Comparison of ENCODE assay signal across 15 cellular contexts in genomic region chr21:39316062-39316461, GRCh38. TPM values are rescaled to one million over a fixed set of nuclear protein-coding genes. Genes with fewer than 3 reads are reported as not detected.
DNase-seq lines count a peak whose midpoint lies in the region; ATAC-seq and TF ChIP-seq lines count a peak whose summit lies in the region.
"Had no signal": no experiment of that assay in that cellular context is flagged by ENCODE, and none has a peak within 500 bp of the region (broad histone marks: within the 10 kb centered on the region; RNA-seq: fewer than 3 reads in every experiment).

No MANE protein-coding gene starts in this region.

- peaks cover 17% of the 10 kb centered on the region for H3K4me1 ChIP-seq in mucosa of descending colon (ENCODE audit: low read depth)

- H3K27ac Mint-ChIP-seq in activated naive CD4-positive, alpha-beta T cell treated with anti-CD3 and anti-CD28 coated beads, Interleukin-2, amount 50 U/mL, for 72 hours = peak overlapping the region in 1 of 2 donors; percentile 6
- H3K27ac Mint-ChIP-seq in activated naive CD4-positive, alpha-beta T cell treated with anti-CD3 and anti-CD28 coated beads, Interleukin-2, amount 10 ng/mL, durations not matched to agents 7 days and 5 days = no peak overlapping the region
- peak overlapping the region; percentile 5 for H3K27ac Mint-ChIP-seq in dendritic cell treated with granulocyte-macrophage colony-stimulating factor and Interleukin-4, amounts not matched to agents 40 ng/mL and 50 ng/mL, for 4 days
- peak overlapping the region; percentile 10 for H3K27ac Mint-ChIP-seq in stimulated activated memory B cell treated with anti-CD40 and anti-IgM and Interleukin-4, amounts not matched to agents 10 μg/mL and 1 μg/mL and 100 μg/mL, for 72 hours

- peak in 1 of 2 donors; percentile 7 for DNase-seq in activated naive CD4-positive, alpha-beta T cell treated with anti-CD3 and anti-CD28 coated beads, Interleukin-2, amount 50 U/mL, for 72 hours (ENCODE audit: low spot score in 2 of 2)
- DNase-seq in activated naive CD4-positive, alpha-beta T cell treated with anti-CD3 and anti-CD28 coated beads, Interleukin-2, amount 10 ng/mL, durations not matched to agents 7 days and 5 days = no peak
- DNase-seq in NCI-H226 (peak; percentile 36), hepatic stellate cell (ENCODE audit: low spot score) (no peak), mucosa of descending colon (no peak)
- DNase-seq: AML-193; anterior cingulate cortex; effector CD4-positive, alpha-beta T cell; head of caudate nucleus; left ventricle myocardium superior; ovary; stimulated activated CD4-positive, alpha-beta T cell treated with anti-CD3 and anti-CD28 coated beads, Interleukin-15, amount 100 ng/mL, for 24 hours had no signal

- H3K4me3 ChIP-seq in mucosa of descending colon = no peak overlapping the region
- H3K4me3 ChIP-seq: ovary had no signal

- H3K9me3 ChIP-seq in mucosa of descending colon = no peaks in the 10 kb centered on the region
- H3K9me3 ChIP-seq: ovary had no signal

- no peak for TF ChIP-seq CTCF in mucosa of descending colon (IDR thresholded peaks at IDR 0.05)

- CTCF ChIA-PET in activated naive CD4-positive, alpha-beta T cell treated with anti-CD3 and anti-CD28 coated beads, Interleukin-2, amount 10 ng/mL, durations not matched to agents 7 days and 5 days (lab: Charles Lee) = interaction anchor here (0.8 to 1.3 kb wide), 2 partner anchors 33 to 75 kb away, joined by 3 to 6 read pairs; partner anchors contain the start of gene HMGN1

- H3K36me3 ChIP-seq in mucosa of descending colon (ENCODE audit: low read depth) = no peaks in the 10 kb centered on the region
- H3K36me3 ChIP-seq: ovary had no signal

- H3K36me3 Mint-ChIP-seq in activated naive CD4-positive, alpha-beta T cell treated with anti-CD3 and anti-CD28 coated beads, Interleukin-2, amount 50 U/mL, for 72 hours = peaks cover 7 to 14% of the 10 kb centered on the region in 2 donors
- peaks cover 10% of the 10 kb centered on the region for H3K36me3 Mint-ChIP-seq in activated naive CD4-positive, alpha-beta T cell treated with anti-CD3 and anti-CD28 coated beads, Interleukin-2, amount 10 ng/mL, durations not matched to agents 7 days and 5 days
- H3K36me3 Mint-ChIP-seq in dendritic cell treated with granulocyte-macrophage colony-stimulating factor and Interleukin-4, amounts not matched to agents 40 ng/mL and 50 ng/mL, for 4 days (ENCODE audit: low read depth) = peaks cover 28% of the 10 kb centered on the region
- H3K36me3 Mint-ChIP-seq in stimulated activated memory B cell treated with anti-CD40 and anti-IgM and Interleukin-4, amounts not matched to agents 10 μg/mL and 1 μg/mL and 100 μg/mL, for 72 hours = peaks cover 11% of the 10 kb centered on the region

- intact Hi-C loops in dendritic cell treated with granulocyte-macrophage colony-stimulating factor and Interleukin-4, amounts not matched to agents 40 ng/mL and 50 ng/mL, for 4 days (cut with micrococcal nuclease) = loop anchor here (10.0 kb wide), 1 partner anchor 129 kb away; the partner anchor contains the start of gene LCA5L
- intact Hi-C loops in mucosa of descending colon (cut with DNase I, micrococcal nuclease) = no loop called here

- H3K4me1 Mint-ChIP-seq in activated naive CD4-positive, alpha-beta T cell treated with anti-CD3 and anti-CD28 coated beads, Interleukin-2, amount 10 ng/mL, durations not matched to agents 7 days and 5 days = peaks cover 28% of the 10 kb centered on the region
- H3K4me1 Mint-ChIP-seq in dendritic cell treated with granulocyte-macrophage colony-stimulating factor and Interleukin-4, amounts not matched to agents 40 ng/mL and 50 ng/mL, for 4 days (ENCODE audit: low read depth) = peaks cover 57% of the 10 kb centered on the region
- H3K4me1 Mint-ChIP-seq in stimulated activated memory B cell treated with anti-CD40 and anti-IgM and Interleukin-4, amounts not matched to agents 10 μg/mL and 1 μg/mL and 100 μg/mL, for 72 hours = peaks cover 59% of the 10 kb centered on the region

- no peak overlapping the region for H3K4me3 Mint-ChIP-seq in activated naive CD4-positive, alpha-beta T cell treated with anti-CD3 and anti-CD28 coated beads, Interleukin-2, amount 10 ng/mL, durations not matched to agents 7 days and 5 days
- H3K4me3 Mint-ChIP-seq in dendritic cell treated with granulocyte-macrophage colony-stimulating factor and Interleukin-4, amounts not matched to agents 40 ng/mL and 50 ng/mL, for 4 days = no peak overlapping the region
- H3K4me3 Mint-ChIP-seq in stimulated activated memory B cell treated with anti-CD40 and anti-IgM and Interleukin-4, amounts not matched to agents 10 μg/mL and 1 μg/mL and 100 μg/mL, for 72 hours = no peak overlapping the region

- ATAC-seq in activated naive CD4-positive, alpha-beta T cell treated with anti-CD3 and anti-CD28 coated beads, Interleukin-2, amount 50 U/mL, for 72 hours = peak; percentile 32 to 50
- ATAC-seq in stimulated activated memory B cell treated with anti-CD40 and anti-IgM and Interleukin-4, amounts not matched to agents 10 μg/mL and 1 μg/mL and 100 μg/mL, for 72 hours = no peak
- ATAC-seq in GM18498 (IDR thresholded peaks at IDR 0.05; ENCODE audit: unreplicated experiment) (no peak), mucosa of descending colon (no peak)
- ATAC-seq: left ventricle myocardium superior had no signal

- no peaks in the 10 kb centered on the region for H3K9me3 Mint-ChIP-seq in activated naive CD4-positive, alpha-beta T cell treated with anti-CD3 and anti-CD28 coated beads, Interleukin-2, amount 50 U/mL, for 72 hours
- H3K9me3 Mint-ChIP-seq in activated naive CD4-positive, alpha-beta T cell treated with anti-CD3 and anti-CD28 coated beads, Interleukin-2, amount 10 ng/mL, durations not matched to agents 7 days and 5 days = no peaks in the 10 kb centered on the region
- no peaks in the 10 kb centered on the region for H3K9me3 Mint-ChIP-seq in dendritic cell treated with granulocyte-macrophage colony-stimulating factor and Interleukin-4, amounts not matched to agents 40 ng/mL and 50 ng/mL, for 4 days
- no peaks in the 10 kb centered on the region for H3K9me3 Mint-ChIP-seq in stimulated activated memory B cell treated with anti-CD40 and anti-IgM and Interleukin-4, amounts not matched to agents 10 μg/mL and 1 μg/mL and 100 μg/mL, for 72 hours

- peaks cover 13% of the 10 kb centered on the region for H3K27me3 Mint-ChIP-seq in activated naive CD4-positive, alpha-beta T cell treated with anti-CD3 and anti-CD28 coated beads, Interleukin-2, amount 10 ng/mL, durations not matched to agents 7 days and 5 days
- H3K27me3 Mint-ChIP-seq in dendritic cell treated with granulocyte-macrophage colony-stimulating factor and Interleukin-4, amounts not matched to agents 40 ng/mL and 50 ng/mL, for 4 days = no peaks in the 10 kb centered on the region
- no peaks in the 10 kb centered on the region for H3K27me3 Mint-ChIP-seq in stimulated activated memory B cell treated with anti-CD40 and anti-IgM and Interleukin-4, amounts not matched to agents 10 μg/mL and 1 μg/mL and 100 μg/mL, for 72 hours

RNA-seq across cellular contexts. Expression of gene BRWD1, which starts 2.6 kb away (rescaled TPM):
- 10 to 100 TPM; 29.3 to 46.7 TPM for total RNA-seq in activated naive CD4-positive, alpha-beta T cell treated with anti-CD3 and anti-CD28 coated beads, Interleukin-2, amount 50 U/mL, for 72 hours
- 10 to 100 TPM; 40.6 to 58.6 (median 52.5) TPM for total RNA-seq in mucosa of descending colon

RNA-seq across cellular contexts. Expression of gene HMGN1, which starts 32.8 kb away (rescaled TPM):
- total RNA-seq in activated naive CD4-positive, alpha-beta T cell treated with anti-CD3 and anti-CD28 coated beads, Interleukin-2, amount 50 U/mL, for 72 hours = 100 to 1,000 TPM; 402 to 437 TPM
- total RNA-seq in mucosa of descending colon = 100 to 1,000 TPM; 104 to 218 (median 174) TPM

Comparison
In these comparisons a context has a peak if more than half of its experiments do, and no peak if none do; other contexts are left out.
1. ATAC-seq: peak in activated naive CD4-positive, alpha-beta T cell treated with anti-CD3 and anti-CD28 coated beads, Interleukin-2, amount 50 U/mL, for 72 hours (2 of 2); none in stimulated activated memory B cell treated with anti-CD40 and anti-IgM and Interleukin-4, amounts not matched to agents 10 μg/mL and 1 μg/mL and 100 μg/mL, for 72 hours (single experiment), GM18498 (single experiment) and mucosa of descending colon (single experiment).